Comparison of ENCODE assay signal across 21 cellular contexts in genomic region chr14:105377555-105378182, GRCh38. TPM values are rescaled to one million over a fixed set of nuclear protein-coding genes. Genes with fewer than 3 reads are reported as not detected.
DNase-seq lines count a peak whose midpoint lies in the region; TF ChIP-seq lines count a peak whose summit lies in the region.
"Had no signal": no experiment of that assay in that cellular context is flagged by ENCODE, and none has a peak within 500 bp of the region (broad histone marks: within the 10 kb centered on the region; RNA-seq: fewer than 3 reads in every experiment).

No MANE protein-coding gene starts in this region.

- H4K91ac ChIP-seq in H9 (ENCODE audit: insufficient read length, low read depth, low read length), result no peak overlapping the region

- no peak for TF ChIP-seq EP300 in suprapubic skin (IDR thresholded peaks at IDR 0.05)

- H2BK12ac ChIP-seq in H9 (ENCODE audit: insufficient read length, low read depth, low read length), result no peak overlapping the region

- no peak overlapping the region for H2AFZ ChIP-seq in H9 (ENCODE audit: low read length)

- H2BK20ac ChIP-seq in H9 (ENCODE audit: low read depth, low read length, poor library complexity, severe bottlenecking), result no peak overlapping the region

- H3K4me2 ChIP-seq in H9 (ENCODE audit: insufficient read depth, insufficient read length, low read length), result no peak overlapping the region
- H3K4me2 ChIP-seq: BLaER1 had no signal

- no peaks in the 10 kb centered on the region for H3K79me2 ChIP-seq in H9 (ENCODE audit: insufficient read depth, low read length)

- H3K36me3 ChIP-seq in suprapubic skin, result peaks cover 24% of the 10 kb centered on the region

- H3K36me3 Mint-ChIP-seq in H9 (ENCODE audit: insufficient read depth in 1 of 3, low read depth in 3 of 3) (peaks cover 8 to 22% (median 16%) of the 10 kb centered on the region in 3 experiments), mesothelial cell of epicardium (peaks cover 17% of the 10 kb centered on the region)
- peaks cover 76% of the 10 kb centered on the region for H3K36me3 Mint-ChIP-seq in dendritic cell treated with granulocyte-macrophage colony-stimulating factor and Interleukin-4, amounts not matched to agents 40 ng/mL and 50 ng/mL, for 4 days (ENCODE audit: low read depth)
- H3K36me3 Mint-ChIP-seq: CD4-positive, alpha-beta memory T cell had no signal

- intact Hi-C loops in dendritic cell treated with granulocyte-macrophage colony-stimulating factor and Interleukin-4, amounts not matched to agents 40 ng/mL and 50 ng/mL, for 4 days (cut with micrococcal nuclease), result no loop called here

- no peaks in the 10 kb centered on the region for H3K27me3 ChIP-seq in H9 (ENCODE audit: insufficient read depth, low read length)
- H3K27me3 ChIP-seq in suprapubic skin, result no peaks in the 10 kb centered on the region
- H3K27me3 ChIP-seq: BLaER1, SJSA1 had no signal

- no peak overlapping the region for H2BK120ac ChIP-seq in H9 (ENCODE audit: low read depth, low read length, poor library complexity, severe bottlenecking)

- no peak overlapping the region; the same call in 1 of the 2 replicates for H3K14ac ChIP-seq in H9 (ENCODE audit: insufficient read depth, low read length)

- H3K9me3 ChIP-seq in H9 (ENCODE audit: control insufficient read depth, low read depth, low read length) (no peaks in the 10 kb centered on the region), suprapubic skin (no peaks in the 10 kb centered on the region)
- H3K9me3 ChIP-seq: BLaER1 had no signal

- no peak overlapping the region for H3K4me3 ChIP-seq in suprapubic skin
- H3K4me3 ChIP-seq: BLaER1, SJSA1 had no signal

- TF ChIP-seq POLR2A in suprapubic skin (IDR thresholded peaks at IDR 0.05), result no peak

- H3K4me1 ChIP-seq in H9 (ENCODE audit: insufficient read depth, low read length), result peaks cover 2% of the 10 kb centered on the region; the same call in 1 of the 2 replicates
- H3K4me1 ChIP-seq in suprapubic skin, result peaks cover 9% of the 10 kb centered on the region
- H3K4me1 ChIP-seq: SJSA1 had no signal

- no peaks in the 10 kb centered on the region for H4K20me1 ChIP-seq in H9 (ENCODE audit: control insufficient read depth, insufficient read depth, insufficient read length)
- H4K20me1 ChIP-seq: BLaER1 had no signal

- no peaks in the 10 kb centered on the region for H3K79me1 ChIP-seq in H9 (ENCODE audit: insufficient read depth, low read depth, low read length, poor library complexity, severe bottlenecking)

- H3K23me2 ChIP-seq in H9 (ENCODE audit: insufficient read length, low read depth, low read length, poor library complexity, severe bottlenecking), result no peaks in the 10 kb centered on the region

- H2BK5ac ChIP-seq in H9 (ENCODE audit: insufficient read length, low read length), result no peak overlapping the region

- TF ChIP-seq CTCF in H9 (conservative IDR thresholded peaks at IDR 0.05), result peak; percentile 50
- peak; percentile 20 for TF ChIP-seq CTCF in mesothelial cell of epicardium (IDR thresholded peaks at IDR 0.05; ENCODE audit: unreplicated experiment)
- no peak for TF ChIP-seq CTCF in suprapubic skin (IDR thresholded peaks at IDR 0.05)

- H3T11ph ChIP-seq in H9 (ENCODE audit: low read length), result no peak overlapping the region

- H3K9ac ChIP-seq in H9 (ENCODE audit: extremely low read depth, insufficient read length, low read length), result no peak overlapping the region

- H3K4me1 Mint-ChIP-seq in H9, result peaks cover 8% of the 10 kb centered on the region in 2 experiments
- H3K4me1 Mint-ChIP-seq in dendritic cell treated with granulocyte-macrophage colony-stimulating factor and Interleukin-4, amounts not matched to agents 40 ng/mL and 50 ng/mL, for 4 days (ENCODE audit: low read depth), result peaks cover 28% of the 10 kb centered on the region
- H3K4me1 Mint-ChIP-seq in mesothelial cell of epicardium, result no peaks in the 10 kb centered on the region

- no peak overlapping the region for H3K27ac Mint-ChIP-seq in H9
- peak overlapping the region; percentile 58 for H3K27ac Mint-ChIP-seq in dendritic cell treated with granulocyte-macrophage colony-stimulating factor and Interleukin-4, amounts not matched to agents 40 ng/mL and 50 ng/mL, for 4 days
- no peak overlapping the region for H3K27ac Mint-ChIP-seq in mesothelial cell of epicardium
- H3K27ac Mint-ChIP-seq: CD4-positive, alpha-beta memory T cell; IgD-negative memory B cell had no signal

- no peak overlapping the region for H4K8ac ChIP-seq in H9 (replicated peaks; ENCODE audit: insufficient read length, low read depth, low read length)

- DNase-seq in ELF-1 (ENCODE audit: low read depth, low spot score) (peak; percentile 42), H9 (peak; percentile 54), mesothelial cell of epicardium (ENCODE audit: low spot score in 2 of 2, unreplicated experiment in 2 of 2) (no peak), suprapubic skin (ENCODE audit: low spot score in 2 of 2) (no peak)
- no peak for DNase-seq in stimulated activated CD8-positive, alpha-beta memory T cell treated with anti-CD3 and anti-CD28 coated beads, Interleukin-4, amount 100 ng/mL, for 48 hours
- no peak for DNase-seq in activated CD8-positive, alpha-beta memory T cell treated with anti-CD3 and anti-CD28 coated beads, Interleukin-2, amount 50 U/mL, for 4 hours
- DNase-seq: CD4-positive, alpha-beta memory T cell; EL; Kasumi-1; MM.1S; NCI-H1092; NCI-H1436 treated with DMSO at 0.1 percent for 48 hours; NCI-H2029 treated with DMSO at 0.1 percent for 48 hours; NCI-H2171; NCI-H526; PC-3 had no signal

- no peak overlapping the region for H3K18ac ChIP-seq in H9 (ENCODE audit: insufficient read length, low read depth, low read length)

- H3K56ac ChIP-seq in H9 (ENCODE audit: insufficient read length, low read depth, low read length), result peak overlapping the region; percentile 58

- no peak overlapping the region for H3K4ac ChIP-seq in H9 (ENCODE audit: low read depth, low read length)

- no peak overlapping the region for H4K5ac ChIP-seq in H9 (ENCODE audit: insufficient read length, low read depth, low read length)

- H3K4me3 Mint-ChIP-seq in H9 (no peak overlapping the region), mesothelial cell of epicardium (no peak overlapping the region)
- H3K4me3 Mint-ChIP-seq in dendritic cell treated with granulocyte-macrophage colony-stimulating factor and Interleukin-4, amounts not matched to agents 40 ng/mL and 50 ng/mL, for 4 days, result no peak overlapping the region
- H3K4me3 Mint-ChIP-seq: CD4-positive, alpha-beta memory T cell; IgD-negative memory B cell had no signal

- no peak overlapping the region for H3K23ac ChIP-seq in H9 (ENCODE audit: insufficient read length, low read depth, low read length)

- H3K27ac ChIP-seq in H9 (ENCODE audit: insufficient read length, low read depth, low read length), result no peak overlapping the region
- H3K27ac ChIP-seq in suprapubic skin, result no peak overlapping the region
- H3K27ac ChIP-seq: BLaER1, SJSA1 had no signal

- H3K9me3 Mint-ChIP-seq in H9, result peaks cover 10% of the 10 kb centered on the region in 2 experiments; a peak in 4 of 5 replicates
- peaks cover 10% of the 10 kb centered on the region for H3K9me3 Mint-ChIP-seq in dendritic cell treated with granulocyte-macrophage colony-stimulating factor and Interleukin-4, amounts not matched to agents 40 ng/mL and 50 ng/mL, for 4 days
- peaks cover 4% of the 10 kb centered on the region for H3K9me3 Mint-ChIP-seq in mesothelial cell of epicardium
- H3K9me3 Mint-ChIP-seq: CD4-positive, alpha-beta memory T cell; IgD-negative memory B cell had no signal

- H2BK15ac ChIP-seq in H9 (ENCODE audit: low read depth, low read length), result no peak overlapping the region

- H2AK5ac ChIP-seq in H9 (ENCODE audit: insufficient read length, low read length), result no peak overlapping the region

- no CpG with 5 or more reads among the region's 23 CpGs for WGBS in H9 (ENCODE audit: extremely low coverage, insufficient read length, low lambda C conversion rate)
- 91% methylated on average over 16 of the region's 23 CpGs for WGBS in suprapubic skin

- peaks cover 8% of the 10 kb centered on the region; the same call in 1 of the 2 replicates for H3K27me3 Mint-ChIP-seq in H9 (ENCODE audit: low read depth)
- H3K27me3 Mint-ChIP-seq in dendritic cell treated with granulocyte-macrophage colony-stimulating factor and Interleukin-4, amounts not matched to agents 40 ng/mL and 50 ng/mL, for 4 days, result no peaks in the 10 kb centered on the region
- no peaks in the 10 kb centered on the region for H3K27me3 Mint-ChIP-seq in mesothelial cell of epicardium (ENCODE audit: low read depth)
- H3K27me3 Mint-ChIP-seq: CD4-positive, alpha-beta memory T cell had no signal

RNA-seq across cellular contexts. Expression of gene TEX22, which starts 20.7 kb away (rescaled TPM):
- total RNA-seq in H9 (2021), result 0.50 and 0.83 TPM in 2 replicates
- 3.5 to 4.8 TPM (median 4.5 TPM) in 3 replicates for total RNA-seq in mesothelial cell of epicardium
- total RNA-seq in suprapubic skin, result under 1 TPM in 1 of 4 donors, not detected in 3; 0.80 TPM
- total RNA-seq: HT-29 had no signal

RNA-seq across cellular contexts. Expression of gene MTA1, which starts 42.0 kb away (rescaled TPM):
- total RNA-seq in H9 (2021) (222 and 230 TPM in 2 replicates), mesothelial cell of epicardium (256 to 261 TPM (median 259 TPM) in 3 replicates), suprapubic skin (100 to 1,000 TPM in 1 of 4 donors, 10 to 100 TPM in 3; 38.1 to 107 (median 59.5) TPM)

Comparison
In these comparisons a context has a peak if more than half of its experiments do, and no peak if none do; other contexts are left out.
1. DNase-seq: peak in ELF-1 (single experiment) and H9 (single experiment); none in mesothelial cell of epicardium (0 of 2), suprapubic skin (0 of 2), stimulated activated CD8-positive, alpha-beta memory T cell treated with anti-CD3 and anti-CD28 coated beads, Interleukin-4, amount 100 ng/mL, for 48 hours (single experiment) and activated CD8-positive, alpha-beta memory T cell treated with anti-CD3 and anti-CD28 coated beads, Interleukin-2, amount 50 U/mL, for 4 hours (single experiment).
2. CTCF ChIP-seq: peak in H9 (single experiment) and mesothelial cell of epicardium (single experiment); none in suprapubic skin (0 of 2).